11 cellular contexts compared by ENCODE assay signal in genomic region chr6:160999508-160999907, GRCh38.
"Had no signal": no experiment of that assay in that cellular context is flagged by ENCODE, and none has a peak within 500 bp of the region (broad histone marks: within the 10 kb centered on the region; RNA-seq: fewer than 3 reads in every experiment).

No MANE protein-coding gene starts in this region.

- H3K27me3 ChIP-seq: sigmoid colon had no signal

- H3K9me3 ChIP-seq: sigmoid colon had no signal

- H3K36me3 ChIP-seq: sigmoid colon had no signal

- DNase-seq: activated CD4-positive, alpha-beta T cell treated with anti-CD3 and anti-CD28 coated beads, Interleukin-2, amount 50 U/mL, for 48 hours; activated effector memory CD4-positive, alpha-beta T cell treated with Interleukin-2 at 50 U/mL for 16 hours; activated T-cell treated with anti-CD3 and anti-CD28 coated beads, Interleukin-2, amount 50 U/mL, for 4 hours; effector CD8-positive, alpha-beta T cell; foreskin melanocyte; kidney glomerular epithelial cell; sigmoid colon; stimulated activated CD4-positive, alpha-beta T cell treated with anti-CD3 and anti-CD28 coated beads, Interleukin-2, amount 100 ng/mL, for 24 hours; SW 1271; T-helper 9 cell had no signal

- ATAC-seq: activated naive CD4-positive, alpha-beta T cell treated with anti-CD3 and anti-CD28 coated beads, Interleukin-2, amount 50 U/mL, for 72 hours; activated T-cell treated with anti-CD3 and anti-CD28 coated beads, Interleukin-2, amount 50 U/mL, for 4 hours had no signal

- H3K4me3 ChIP-seq: sigmoid colon had no signal

- H3K27ac ChIP-seq: sigmoid colon had no signal
